Comparison of ENCODE assay signal across 15 cellular contexts in the genomic region with DNA sequence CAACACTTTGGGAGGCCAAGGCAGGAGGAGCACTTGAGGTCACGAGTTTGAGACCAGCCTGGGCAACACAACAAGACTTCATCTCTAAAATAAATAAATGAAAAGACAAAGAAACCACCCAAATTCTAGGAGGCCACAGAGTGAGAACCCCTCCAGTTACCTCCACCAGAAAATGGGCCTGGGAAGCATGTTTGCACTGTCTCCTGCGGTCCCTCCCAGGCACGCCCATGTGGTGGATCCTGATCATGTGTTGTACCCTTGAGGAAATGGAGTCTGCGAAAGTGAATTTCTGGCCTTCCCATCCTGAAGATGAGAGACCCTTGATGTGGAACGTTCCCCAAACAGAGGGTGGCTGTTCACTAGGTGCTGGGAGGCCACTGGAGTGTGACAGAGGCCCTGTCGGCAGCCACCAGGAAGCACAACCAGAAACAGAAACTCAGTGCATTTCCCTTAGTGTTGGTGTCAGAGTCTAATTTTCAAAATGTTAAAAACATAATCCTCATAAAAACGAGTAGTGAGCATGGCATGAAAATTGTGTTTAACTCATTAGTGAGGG. TPM values are rescaled to one million over a fixed set of nuclear protein-coding genes. Genes with fewer than 3 reads are reported as not detected.
DNase-seq lines count a peak whose midpoint lies in the region; ATAC-seq and TF ChIP-seq lines count a peak whose summit lies in the region.
"Had no signal": no experiment of that assay in that cellular context is flagged by ENCODE, and none has a peak within 500 bp of the region (broad histone marks: within the 10 kb centered on the region; RNA-seq: fewer than 3 reads in every experiment).

No MANE protein-coding gene starts in this region.

- no peak for TF ChIP-seq POLR2A in gastrocnemius medialis (IDR thresholded peaks at IDR 0.05)

- peaks cover 4% of the 10 kb centered on the region for H3K4me1 Mint-ChIP-seq in T-helper 17 cell

- H3K27me3 ChIP-seq in lower lobe of right lung (ENCODE audit: low read depth) (no peaks in the 10 kb centered on the region), gastrocnemius medialis (no peaks in the 10 kb centered on the region)
- H3K27me3 ChIP-seq: pancreas had no signal

- H3K4me3 ChIP-seq in lower lobe of right lung (no peak overlapping the region), gastrocnemius medialis (no peak overlapping the region)
- H3K4me3 ChIP-seq: pancreas had no signal

- TF ChIP-seq CTCF in GM12873 (IDR thresholded peaks at IDR 0.05; ENCODE audit: insufficient read depth, low read depth, low read length, missing control alignments) (peak; percentile 48), lower lobe of right lung (IDR thresholded peaks at IDR 0.05) (no peak), gastrocnemius medialis (IDR thresholded peaks at IDR 0.05 in 4 of 5, conservative IDR thresholded peaks at IDR 0.05 in 1 of 5) (no peak)

- H3K4me1 ChIP-seq in lower lobe of right lung (no peaks in the 10 kb centered on the region), gastrocnemius medialis (no peaks in the 10 kb centered on the region)
- H3K4me1 ChIP-seq: pancreas had no signal

- no peaks in the 10 kb centered on the region for H3K36me3 ChIP-seq in lower lobe of right lung
- H3K36me3 ChIP-seq in gastrocnemius medialis: no peaks in the 10 kb centered on the region
- H3K36me3 ChIP-seq: pancreas had no signal

- no peak overlapping the region for H3K27ac ChIP-seq in lower lobe of right lung
- H3K27ac ChIP-seq in gastrocnemius medialis: no peak overlapping the region
- H3K27ac ChIP-seq: pancreas had no signal

- H3K4me3 Mint-ChIP-seq in T-helper 17 cell: no peak overlapping the region

- ATAC-seq in GM19455 (IDR thresholded peaks at IDR 0.05; ENCODE audit: unreplicated experiment): peak; percentile 65
- ATAC-seq in HG02981 (IDR thresholded peaks at IDR 0.05; ENCODE audit: unreplicated experiment): peak; percentile 68
- ATAC-seq in T-helper 17 cell: no peak
- ATAC-seq in lower lobe of right lung: no peak
- ATAC-seq in gastrocnemius medialis: no peak
- ATAC-seq: pancreas had no signal

- H3K9me3 ChIP-seq in T-helper 17 cell (ENCODE audit: control insufficient read depth, low read length, poor library complexity, severe bottlenecking) (no peaks in the 10 kb centered on the region), lower lobe of right lung (no peaks in the 10 kb centered on the region), gastrocnemius medialis (no peaks in the 10 kb centered on the region)
- H3K9me3 ChIP-seq: pancreas had no signal

- in situ Hi-C loops in gastrocnemius medialis (cut with MboI; ENCODE audit: low sequenced_read_pairs in 4 of 4): no loop called here

- no peaks in the 10 kb centered on the region for H3K36me3 Mint-ChIP-seq in T-helper 17 cell (ENCODE audit: low read depth)

- intact Hi-C loops in lower lobe of right lung (cut with DNase I): no loop called here
- intact Hi-C loops in gastrocnemius medialis (cut with DNase I; ENCODE audit: low total_unique reads): no loop called here

- peaks cover 21% of the 10 kb centered on the region for H3K27me3 Mint-ChIP-seq in T-helper 17 cell

- H3K27ac Mint-ChIP-seq in T-helper 17 cell: peak overlapping the region; percentile 21

- no peak for DNase-seq in T-helper 17 cell
- no peak for DNase-seq in T-helper 9 cell
- no peak for DNase-seq in lower lobe of right lung
- DNase-seq in gastrocnemius medialis: no peak
- DNase-seq in NCI-H2196 treated with DMSO at 0.1 percent for 48 hours (lab: John Stamatoyannopoulos, UW; ENCODE audit: unreplicated experiment): no peak
- DNase-seq: activated T-cell treated with anti-CD3 and anti-CD28 coated beads, Interleukin-2, amount 50 U/mL, for 1 hour; AML-193; effector memory CD4-positive, alpha-beta T cell; glutamatergic neuron; NCI-H2171 treated with DMSO at 0.1 percent for 48 hours; stimulated activated naive CD4-positive, alpha-beta T cell treated with Interleukin-2 at 50 U/mL for 16 hours had no signal

RNA-seq across cellular contexts. Expression of a gene that starts 19.2 kb away (rescaled TPM):
- total RNA-seq in T-helper 17 cell: 100 to 1,000 TPM; 158 to 177 TPM
- 154 TPM for total RNA-seq in lower lobe of right lung
- 100 to 1,000 TPM; 120 to 258 (median 143) TPM for total RNA-seq in gastrocnemius medialis

Comparison
In these comparisons a context has a peak if more than half of its experiments do, and no peak if none do; other contexts are left out.
1. ATAC-seq: peak in GM19455 (single experiment) and HG02981 (single experiment); none in T-helper 17 cell (single experiment), lower lobe of right lung (0 of 2) and gastrocnemius medialis (0 of 2).